8 cellular contexts compared by ENCODE assay signal in the genomic region with DNA sequence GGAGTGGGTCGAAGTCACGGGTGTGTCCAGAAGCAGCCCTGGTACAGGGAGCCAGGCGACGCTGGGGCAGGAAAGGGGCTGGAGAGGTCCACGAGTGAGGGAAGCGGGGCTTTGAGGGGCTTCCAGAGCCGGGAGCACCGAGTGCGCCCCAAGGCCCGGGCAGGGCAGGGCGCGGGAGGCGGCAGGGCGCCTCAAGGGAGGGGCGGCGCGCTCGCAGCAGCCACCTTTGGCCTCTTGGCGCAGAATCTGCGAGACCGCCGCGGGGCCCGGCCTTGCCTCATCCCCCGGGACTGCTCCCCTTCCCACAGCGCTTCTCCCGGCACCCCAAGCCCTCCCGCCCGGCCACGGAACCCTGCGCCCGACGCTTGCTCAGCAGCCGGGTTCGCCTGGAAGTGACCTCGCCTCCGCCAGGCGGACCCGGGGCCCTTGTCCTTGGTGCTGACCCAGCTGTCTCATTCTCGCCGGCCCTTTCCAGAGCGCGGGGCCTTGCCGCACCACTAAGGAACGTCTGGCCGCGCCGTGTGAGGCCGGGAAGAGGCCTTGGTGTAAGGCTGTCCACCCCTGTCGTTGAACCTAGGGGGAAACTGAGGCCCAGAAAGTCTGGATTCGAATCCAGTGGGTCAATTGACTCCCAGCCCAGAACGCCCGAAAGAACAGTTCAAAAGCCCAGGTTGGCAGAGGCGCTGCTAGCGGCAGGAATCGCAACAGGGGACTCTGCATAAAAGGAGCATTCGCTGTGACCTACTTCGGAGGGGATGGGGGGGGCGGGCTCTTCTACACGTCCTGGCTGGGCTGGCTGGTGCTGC. TPM values are rescaled to one million over a fixed set of nuclear protein-coding genes. Genes with fewer than 3 reads are reported as not detected.
DNase-seq lines count a peak whose midpoint lies in the region; ATAC-seq and TF ChIP-seq lines count a peak whose summit lies in the region.

No MANE protein-coding gene starts in this region.

- WGBS in endodermal cell (ENCODE audit: insufficient coverage in 1 of 2, insufficient read length in 1 of 2), 2 experiments = 1% methylated on average over 18 to 60 of the region's 60 CpGs

- DNase-seq in GM06990 (ENCODE audit: extremely low read depth, insufficient read length) (peak; percentile 30), Karpas-422 (peak; percentile 53), endodermal cell (peak; percentile 95), memory B cell (ENCODE audit: low spot score in 2 of 2) (peak in 1 of 2 donors; percentile 19), inferior parietal cortex (ENCODE audit: extremely low spot score) (no peak)
- DNase-seq in activated CD4-positive, alpha-beta T cell treated with anti-CD3 and anti-CD28 coated beads, Interleukin-2, amount 10 ng/mL, durations not matched to agents 7 days and 5 days = peak; percentile 33

- peak overlapping the region; percentile 45 for H3K4me3 ChIP-seq in GM06990 (replicated peaks; ENCODE audit: low read depth, low read length)
- no peak overlapping the region for H3K4me3 ChIP-seq in Karpas-422 (ENCODE audit: low read length)
- H3K4me3 ChIP-seq in endodermal cell (ENCODE audit: low read length) = peak overlapping the region; percentile 65
- peak overlapping the region; percentile 16 to 65 for H3K4me3 ChIP-seq in stomach smooth muscle (ENCODE audit: low read length in 2 of 2)

- H3K4me1 ChIP-seq in Karpas-422 (ENCODE audit: low read length) (peaks cover 16% of the 10 kb centered on the region), endodermal cell (ENCODE audit: control insufficient read depth, insufficient read depth, low read length) (no peaks in the 10 kb centered on the region), stomach smooth muscle (ENCODE audit: control insufficient read depth, insufficient read depth, low read length) (peaks cover 12% of the 10 kb centered on the region)

- no peaks in the 10 kb centered on the region for H3K79me2 ChIP-seq in Karpas-422 (ENCODE audit: low read length)

- no peak for TF ChIP-seq CTCF in GM06990 (IDR thresholded peaks at IDR 0.05; ENCODE audit: insufficient read depth, low read length, poor library complexity, severe bottlenecking)
- TF ChIP-seq CTCF in endodermal cell (conservative IDR thresholded peaks at IDR 0.05) = peak; percentile 29

- peaks cover 11% of the 10 kb centered on the region for H3K4me1 Mint-ChIP-seq in activated CD4-positive, alpha-beta T cell treated with anti-CD3 and anti-CD28 coated beads, Interleukin-2, amount 10 ng/mL, durations not matched to agents 7 days and 5 days
- H3K4me1 Mint-ChIP-seq in endodermal cell (peaks cover 5% of the 10 kb centered on the region), memory B cell (peaks cover 6% of the 10 kb centered on the region)

- H3K4me2 ChIP-seq in Karpas-422 (ENCODE audit: low read depth, low read length, poor library complexity, severe bottlenecking) = peak overlapping the region; percentile 57

- H3K36me3 ChIP-seq in GM06990 (ENCODE audit: control insufficient read depth, insufficient read depth, low read length) (no peaks in the 10 kb centered on the region), Karpas-422 (ENCODE audit: insufficient read depth, low read length) (no peaks in the 10 kb centered on the region), endodermal cell (ENCODE audit: control insufficient read depth, insufficient read depth, low read length) (no peaks in the 10 kb centered on the region), stomach smooth muscle (ENCODE audit: control insufficient read depth in 2 of 2, insufficient read depth in 2 of 2, low read length in 2 of 2) (no peaks in the 10 kb centered on the region)

- H3K27me3 ChIP-seq in GM06990 (replicated peaks; ENCODE audit: control insufficient read depth, insufficient read depth, low read length) (peaks cover 2% of the 10 kb centered on the region), Karpas-422 (ENCODE audit: low read length) (no peaks in the 10 kb centered on the region), endodermal cell (ENCODE audit: control insufficient read depth, insufficient read depth, low read length, poor library complexity, severe bottlenecking) (peaks cover 87% of the 10 kb centered on the region), stomach smooth muscle (ENCODE audit: control insufficient read depth in 1 of 2, insufficient read depth in 2 of 2, low read length in 2 of 2) (peaks cover 18 to 43% of the 10 kb centered on the region in 2 donors)

- H3K9me2 ChIP-seq in Karpas-422 (replicated peaks; ENCODE audit: insufficient read depth, low read length) = no peaks in the 10 kb centered on the region

- ATAC-seq in GM21737 (IDR thresholded peaks at IDR 0.05; ENCODE audit: unreplicated experiment) (peak; percentile 33), memory B cell (ENCODE audit: low read depth) (peak; percentile 38)

- no peak overlapping the region for H3K4me3 Mint-ChIP-seq in activated CD4-positive, alpha-beta T cell treated with anti-CD3 and anti-CD28 coated beads, Interleukin-2, amount 10 ng/mL, durations not matched to agents 7 days and 5 days
- H3K4me3 Mint-ChIP-seq in endodermal cell (peak overlapping the region; percentile 41), memory B cell (peak overlapping the region; percentile 60)

- H2AFZ ChIP-seq in Karpas-422 (ENCODE audit: low read length) = no peak overlapping the region

- CTCF ChIA-PET in activated CD4-positive, alpha-beta T cell treated with anti-CD3 and anti-CD28 coated beads, Interleukin-2, amount 10 ng/mL, durations not matched to agents 7 days and 5 days (lab: Charles Lee) = no interaction called here

- no peaks in the 10 kb centered on the region for H3K9me3 Mint-ChIP-seq in activated CD4-positive, alpha-beta T cell treated with anti-CD3 and anti-CD28 coated beads, Interleukin-2, amount 10 ng/mL, durations not matched to agents 7 days and 5 days
- no peaks in the 10 kb centered on the region for H3K9me3 Mint-ChIP-seq in endodermal cell
- H3K9me3 Mint-ChIP-seq in memory B cell = peaks cover 4% of the 10 kb centered on the region

- H3K27ac ChIP-seq in Karpas-422 (ENCODE audit: low read length) (no peak overlapping the region), endodermal cell (ENCODE audit: low read depth, low read length) (no peak overlapping the region), stomach smooth muscle (ENCODE audit: low read length) (no peak overlapping the region)

- no peaks in the 10 kb centered on the region for H3K9me3 ChIP-seq in Karpas-422 (ENCODE audit: low read length)
- no peaks in the 10 kb centered on the region for H3K9me3 ChIP-seq in endodermal cell (ENCODE audit: control insufficient read depth, low read length)
- no peaks in the 10 kb centered on the region for H3K9me3 ChIP-seq in stomach smooth muscle (ENCODE audit: control insufficient read depth in 2 of 2, low read length in 2 of 2)

- no peaks in the 10 kb centered on the region for H4K20me1 ChIP-seq in Karpas-422 (ENCODE audit: insufficient read depth, low read depth, low read length)

- H3K36me3 Mint-ChIP-seq in activated CD4-positive, alpha-beta T cell treated with anti-CD3 and anti-CD28 coated beads, Interleukin-2, amount 10 ng/mL, durations not matched to agents 7 days and 5 days (ENCODE audit: low read depth) = no peaks in the 10 kb centered on the region
- H3K36me3 Mint-ChIP-seq in endodermal cell (ENCODE audit: low read depth) (no peaks in the 10 kb centered on the region), memory B cell (peaks cover 2% of the 10 kb centered on the region)

- no peak overlapping the region for H3K27ac Mint-ChIP-seq in activated CD4-positive, alpha-beta T cell treated with anti-CD3 and anti-CD28 coated beads, Interleukin-2, amount 10 ng/mL, durations not matched to agents 7 days and 5 days
- H3K27ac Mint-ChIP-seq in endodermal cell (no peak overlapping the region), memory B cell (no peak overlapping the region)

- H3K9ac ChIP-seq in Karpas-422 (ENCODE audit: low read length) (no peak overlapping the region), endodermal cell (ENCODE audit: extremely low read depth, low read length, poor library complexity, severe bottlenecking) (no peak overlapping the region), stomach smooth muscle (ENCODE audit: low read length in 2 of 2) (no peak overlapping the region)

- POLR2A ChIA-PET in activated CD4-positive, alpha-beta T cell treated with anti-CD3 and anti-CD28 coated beads, Interleukin-2, amount 10 ng/mL, durations not matched to agents 7 days and 5 days (lab: Charles Lee) = interaction anchor here (0.6 kb wide), 2 partner anchors 149 to 273 kb away, joined by 3 to 9 read pairs; no protein-coding TSS in a partner anchor

- peaks cover 75% of the 10 kb centered on the region for H3K27me3 Mint-ChIP-seq in activated CD4-positive, alpha-beta T cell treated with anti-CD3 and anti-CD28 coated beads, Interleukin-2, amount 10 ng/mL, durations not matched to agents 7 days and 5 days
- H3K27me3 Mint-ChIP-seq in endodermal cell (ENCODE audit: insufficient read depth) (peaks cover 79% of the 10 kb centered on the region), memory B cell (peaks cover 37% of the 10 kb centered on the region)

RNA-seq across cellular contexts. Expression of gene DNER, which starts 0.6 kb away (rescaled TPM):
- total RNA-seq in Karpas-422 (2014; rRNA removed; shearing (Covaris generic); ENCODE audit: low replicate concordance) = not detected in 2 replicates
- total RNA-seq in activated CD4-positive, alpha-beta T cell treated with anti-CD3 and anti-CD28 coated beads, Interleukin-2, amount 10 ng/mL, durations not matched to agents 7 days and 5 days = not detected
- under 1 TPM; 0.11 to 0.18 TPM for total RNA-seq in endodermal cell
- polyA plus RNA-seq in endodermal cell (2013, experiment 1 of 2) = 55.8 TPM
- polyA plus RNA-seq in endodermal cell (2013, experiment 2 of 2) = 55.3 TPM
